ENCODE assay signal across 18 cellular contexts in genomic region chr10:122248356-122249302, GRCh38. TPM values are rescaled to one million over a fixed set of nuclear protein-coding genes. Genes with fewer than 3 reads are reported as not detected.
DNase-seq lines count a peak whose midpoint lies in the region; ATAC-seq and TF ChIP-seq lines count a peak whose summit lies in the region.
"Had no signal": no experiment of that assay in that cellular context is flagged by ENCODE, and none has a peak within 500 bp of the region (broad histone marks: within the 10 kb centered on the region; RNA-seq: fewer than 3 reads in every experiment).

No MANE protein-coding gene starts in this region.

- H3K27ac ChIP-seq in left ventricle myocardium inferior (replicated peaks): peak overlapping the region; percentile 42
- H3K27ac ChIP-seq in heart left ventricle: peak overlapping the region in 3 of 12 donors; percentile 4 to 38 (median 14)
- no peak overlapping the region for H3K27ac ChIP-seq in H9 (ENCODE audit: insufficient read length, low read depth, low read length)
- H3K27ac ChIP-seq: HL-60 had no signal

- H3K23me2 ChIP-seq in H9 (ENCODE audit: insufficient read length, low read depth, low read length, poor library complexity, severe bottlenecking): no peaks in the 10 kb centered on the region

- H3K9me3 ChIP-seq in left ventricle myocardium inferior (replicated peaks): no peaks in the 10 kb centered on the region
- no peaks in the 10 kb centered on the region for H3K9me3 ChIP-seq in heart left ventricle
- no peaks in the 10 kb centered on the region for H3K9me3 ChIP-seq in H9 (ENCODE audit: control insufficient read depth, low read depth, low read length)
- H3K9me3 ChIP-seq: BE2C, HAP-1 had no signal

- no peak overlapping the region for H2BK5ac ChIP-seq in H9 (ENCODE audit: insufficient read length, low read length)

- TF ChIP-seq POLR2A in heart left ventricle (IDR thresholded peaks at IDR 0.05): no peak

- no peaks in the 10 kb centered on the region for H3K27me3 Mint-ChIP-seq in H9 (ENCODE audit: low read depth)

- H2BK20ac ChIP-seq in H9 (ENCODE audit: low read depth, low read length, poor library complexity, severe bottlenecking): no peak overlapping the region

- intact Hi-C loops in left ventricle myocardium inferior (cut with micrococcal nuclease) (no loop called here), heart left ventricle (cut with DNase I) (loop anchor here in 1 of 10 donors (10.0 kb wide), 1 partner anchor 194 kb away; no protein-coding TSS in a partner anchor), sciatic nerve (cut with DNase I) (no loop called here)

- no peak overlapping the region for H3K23ac ChIP-seq in H9 (ENCODE audit: insufficient read length, low read depth, low read length)

- no peak overlapping the region for H4K8ac ChIP-seq in H9 (replicated peaks; ENCODE audit: insufficient read length, low read depth, low read length)

- H3K36me3 Mint-ChIP-seq in H9 (ENCODE audit: insufficient read depth in 1 of 3, low read depth in 3 of 3): peaks cover 32 to 64% (median 35%) of the 10 kb centered on the region in 3 experiments
- H3K36me3 Mint-ChIP-seq: CD4-positive, CD25-positive, alpha-beta regulatory T cell; CD8-positive, alpha-beta memory T cell had no signal

- H3K9ac ChIP-seq in H9 (ENCODE audit: extremely low read depth, insufficient read length, low read length): no peak overlapping the region

- no peaks in the 10 kb centered on the region for H3K79me2 ChIP-seq in H9 (ENCODE audit: insufficient read depth, low read length)

- H3K27ac Mint-ChIP-seq in H9: peak overlapping the region in 2 of 3 experiments; percentile 42 to 63; a peak in 2 of 7 replicates
- H3K27ac Mint-ChIP-seq: CD4-positive, CD25-positive, alpha-beta regulatory T cell; CD8-positive, alpha-beta memory T cell had no signal

- WGBS in heart left ventricle, 4 donors: 87 to 96% (median 91%) methylated on average over 24 to 25 of the region's 25 CpGs
- no CpG with 5 or more reads among the region's 25 CpGs for WGBS in H9 (ENCODE audit: extremely low coverage, insufficient read length, low lambda C conversion rate)

- no peaks in the 10 kb centered on the region for H3K79me1 ChIP-seq in H9 (ENCODE audit: insufficient read depth, low read depth, low read length, poor library complexity, severe bottlenecking)

- no peaks in the 10 kb centered on the region for H4K20me1 ChIP-seq in H9 (ENCODE audit: control insufficient read depth, insufficient read depth, insufficient read length)

- no peak overlapping the region for H3T11ph ChIP-seq in H9 (ENCODE audit: low read length)

- H3K36me3 ChIP-seq in left ventricle myocardium inferior (peaks cover 77% of the 10 kb centered on the region), heart left ventricle (peaks cover 0 to 88% (median 59%) of the 10 kb centered on the region in 9 donors)
- H3K36me3 ChIP-seq: BE2C, HAP-1 had no signal

- H3K4me3 ChIP-seq in left ventricle myocardium inferior (no peak overlapping the region), heart left ventricle (no peak overlapping the region)
- H3K4me3 ChIP-seq: HAP-1 had no signal

- H3K4me2 ChIP-seq in H9 (ENCODE audit: insufficient read depth, insufficient read length, low read length): no peak overlapping the region

- no peak overlapping the region for H2BK120ac ChIP-seq in H9 (ENCODE audit: low read depth, low read length, poor library complexity, severe bottlenecking)

- no peak overlapping the region for H3K4me3 Mint-ChIP-seq in H9
- H3K4me3 Mint-ChIP-seq: CD4-positive, CD25-positive, alpha-beta regulatory T cell; CD8-positive, alpha-beta memory T cell had no signal

- H3K4me1 ChIP-seq in left ventricle myocardium inferior: peaks cover 82% of the 10 kb centered on the region
- H3K4me1 ChIP-seq in heart left ventricle: peaks cover 0 to 38% (median 7%) of the 10 kb centered on the region in 12 donors
- H3K4me1 ChIP-seq in H9 (ENCODE audit: insufficient read depth, low read length): no peaks in the 10 kb centered on the region
- H3K4me1 ChIP-seq: BE2C, HAP-1 had no signal

- H2AFZ ChIP-seq in H9 (ENCODE audit: low read length): no peak overlapping the region

- DNase-seq in left ventricle myocardium inferior: no peak
- no peak for DNase-seq in heart left ventricle
- no peak for DNase-seq in H9
- peak; percentile 72 for DNase-seq in mesenteric fat pad (ENCODE audit: low spot score)
- DNase-seq in sciatic nerve (ENCODE audit: low spot score): peak; percentile 18
- DNase-seq in activated gamma-delta T cell treated with Interleukin-2 at 50 U/mL for 16 hours: no peak
- DNase-seq: BE2C; C1 segment of cervical spinal cord; CD4-positive, CD25-positive, alpha-beta regulatory T cell; COR-L47 had no signal

- ATAC-seq in heart left ventricle: no peak
- ATAC-seq in sciatic nerve: no peak
- no peak for ATAC-seq in GM21576 (IDR thresholded peaks at IDR 0.05; ENCODE audit: unreplicated experiment)
- ATAC-seq in GM18870 (IDR thresholded peaks at IDR 0.05; ENCODE audit: unreplicated experiment): no peak

- no peaks in the 10 kb centered on the region for H3K9me3 Mint-ChIP-seq in H9
- H3K9me3 Mint-ChIP-seq: CD8-positive, alpha-beta memory T cell had no signal

- no peak for TF ChIP-seq CTCF in left ventricle myocardium inferior (IDR thresholded peaks at IDR 0.05; ENCODE audit: borderline replicate concordance)
- TF ChIP-seq CTCF in heart left ventricle (IDR thresholded peaks at IDR 0.05): no peak
- no peak for TF ChIP-seq CTCF in H9 (conservative IDR thresholded peaks at IDR 0.05)

- H3K27me3 ChIP-seq in left ventricle myocardium inferior (ENCODE audit: low read depth): no peaks in the 10 kb centered on the region
- H3K27me3 ChIP-seq in heart left ventricle: no peaks in the 10 kb centered on the region
- H3K27me3 ChIP-seq in H9 (ENCODE audit: insufficient read depth, low read length): no peaks in the 10 kb centered on the region
- H3K27me3 ChIP-seq: BE2C had no signal

- no peak overlapping the region for H4K5ac ChIP-seq in H9 (ENCODE audit: insufficient read length, low read depth, low read length)

- H3K56ac ChIP-seq in H9 (ENCODE audit: insufficient read length, low read depth, low read length): no peak overlapping the region

- H3K14ac ChIP-seq in H9 (ENCODE audit: insufficient read depth, low read length): no peak overlapping the region

- no peak overlapping the region for H2AK5ac ChIP-seq in H9 (ENCODE audit: insufficient read length, low read length)

- H3K18ac ChIP-seq in H9 (ENCODE audit: insufficient read length, low read depth, low read length): no peak overlapping the region

- H2BK12ac ChIP-seq in H9 (ENCODE audit: insufficient read length, low read depth, low read length): no peak overlapping the region

- H3K4ac ChIP-seq in H9 (ENCODE audit: low read depth, low read length): no peak overlapping the region

- H2BK15ac ChIP-seq in H9 (ENCODE audit: low read depth, low read length): no peak overlapping the region

- H3K4me1 Mint-ChIP-seq in H9: peaks cover 13 to 17% of the 10 kb centered on the region in 2 experiments
- H3K4me1 Mint-ChIP-seq: CD4-positive, CD25-positive, alpha-beta regulatory T cell; CD8-positive, alpha-beta memory T cell had no signal

- H4K91ac ChIP-seq in H9 (ENCODE audit: insufficient read length, low read depth, low read length): no peak overlapping the region

RNA-seq across cellular contexts. Expression of gene BTBD16, which starts 22.5 kb away (rescaled TPM):
- not detected for total RNA-seq in left ventricle myocardium inferior
- total RNA-seq in heart left ventricle: under 1 TPM in 2 of 9 donors, not detected in 7; 0.23 to 0.25 TPM
- polyA plus RNA-seq in heart left ventricle: not detected
- not detected in 2 replicates for total RNA-seq in H9 (2021)
- total RNA-seq in mesenteric fat pad: not detected
- total RNA-seq in sciatic nerve: 0.89 TPM
- total RNA-seq: A172; CD4-positive, CD25-positive, alpha-beta regulatory T cell; CD8-positive, alpha-beta memory T cell; H1; HT1080 had no signal
- polyA plus RNA-seq: CD8-positive, alpha-beta memory T cell had no signal

Comparison
In these comparisons a context has a peak if more than half of its experiments do, and no peak if none do; other contexts are left out.
1. DNase-seq: peak in mesenteric fat pad (single experiment) and sciatic nerve (single experiment); none in left ventricle myocardium inferior (single experiment), heart left ventricle (0 of 5), H9 (single experiment) and activated gamma-delta T cell treated with Interleukin-2 at 50 U/mL for 16 hours (single experiment).